9 cellular contexts compared by ENCODE assay signal in genomic region chr16:1772362-1772907, GRCh38. TPM values are rescaled to one million over a fixed set of nuclear protein-coding genes. Genes with fewer than 3 reads are reported as not detected.
DNase-seq lines count a peak whose midpoint lies in the region; ATAC-seq, FAIRE-seq and TF ChIP-seq lines count a peak whose summit lies in the region.
"Had no signal": no experiment of that assay in that cellular context is flagged by ENCODE, and none has a peak within 500 bp of the region (broad histone marks: within the 10 kb centered on the region; RNA-seq: fewer than 3 reads in every experiment).

Gene EME2 (plus strand): TSS chr16:1772810. CDS start chr16:1773228, 418 bp downstream.

- H3K4me3 ChIP-seq in bronchial epithelial cell (ENCODE audit: low read depth, low read length) (peak within 1 kb of the TSS; percentile 97), liver (ENCODE audit: low read depth in 1 of 3, low read length in 3 of 3) (peak within 1 kb of the TSS; percentile 73 to 93 (median 78))

- peaks cover 18% of the 10 kb centered on the region for H3K36me3 Mint-ChIP-seq in T-helper 2 cell treated with Interferon-gamma antibody and Interleukin-4, amounts not matched to agents 5 μg/mL and 100 μg/mL, for 36 hours (ENCODE audit: low read depth)

- no peaks in the 10 kb centered on the region for H3K4me1 ChIP-seq in ES-I3 (ENCODE audit: insufficient read depth, low read length)
- peaks cover 10 to 50% (median 29%) of the 10 kb centered on the region in 4 donors for H3K4me1 ChIP-seq in liver (ENCODE audit: control insufficient read depth in 4 of 4, insufficient read depth in 4 of 4, low read length in 3 of 4)

- H3K27ac Mint-ChIP-seq in T-helper 2 cell treated with Interferon-gamma antibody and Interleukin-4, amounts not matched to agents 5 μg/mL and 100 μg/mL, for 36 hours, result peak within 1 kb of the TSS; percentile 97

- H3K9me3 Mint-ChIP-seq in T-helper 2 cell treated with Interferon-gamma antibody and Interleukin-4, amounts not matched to agents 5 μg/mL and 100 μg/mL, for 36 hours, result no peaks in the 10 kb centered on the region

- peak; percentile 5 for ATAC-seq in HG03064 (IDR thresholded peaks at IDR 0.05; ENCODE audit: low read depth, unreplicated experiment)
- ATAC-seq in HG03025 (IDR thresholded peaks at IDR 0.05; ENCODE audit: low FRiP score, unreplicated experiment), result no peak

- H3K36me3 ChIP-seq in ES-I3 (ENCODE audit: insufficient read depth, low read length), result no peaks in the 10 kb centered on the region; the same call in 1 of the 2 replicates
- peaks cover 28% of the 10 kb centered on the region for H3K36me3 ChIP-seq in bronchial epithelial cell (ENCODE audit: control insufficient read depth, insufficient read depth, low read length)
- peaks cover 0 to 20% (median 6%) of the 10 kb centered on the region in 4 donors for H3K36me3 ChIP-seq in liver (ENCODE audit: control insufficient read depth in 4 of 4, insufficient read depth in 3 of 4, low read depth in 1 of 4, low read length in 3 of 4)

- no peaks in the 10 kb centered on the region for H3K27me3 Mint-ChIP-seq in T-helper 2 cell treated with Interferon-gamma antibody and Interleukin-4, amounts not matched to agents 5 μg/mL and 100 μg/mL, for 36 hours (ENCODE audit: low read depth)

- peaks cover 2% of the 10 kb centered on the region for H3K4me1 Mint-ChIP-seq in T-helper 2 cell treated with Interferon-gamma antibody and Interleukin-4, amounts not matched to agents 5 μg/mL and 100 μg/mL, for 36 hours (ENCODE audit: low read depth)

- H3K27me3 ChIP-seq in bronchial epithelial cell (ENCODE audit: control insufficient read depth, insufficient read depth, low read length) (no peaks in the 10 kb centered on the region), liver (ENCODE audit: control insufficient read depth in 4 of 4, insufficient read depth in 4 of 4, low read length in 3 of 4) (no peaks in the 10 kb centered on the region)

- no peak for FAIRE-seq in bronchial epithelial cell (lab: Jason Lieb, UNC)
- FAIRE-seq: TTC549 had no signal

- TF ChIP-seq RAD21 in liver (IDR thresholded peaks at IDR 0.05), result no peak

- peak within 1 kb of the TSS; percentile 98 for H3K4me3 Mint-ChIP-seq in T-helper 2 cell treated with Interferon-gamma antibody and Interleukin-4, amounts not matched to agents 5 μg/mL and 100 μg/mL, for 36 hours

- H3K27ac ChIP-seq in liver (ENCODE audit: low read depth in 1 of 2, low read length in 2 of 2), result peak within 1 kb of the TSS; percentile 83 to 94

- DNase-seq in T-helper 2 cell treated with Interferon-gamma antibody and Interleukin-4, amounts not matched to agents 5 μg/mL and 100 μg/mL, for 36 hours (ENCODE audit: low spot score), result peak; percentile 45
- DNase-seq in bronchial epithelial cell (ENCODE audit: low read depth) (peak; percentile 24), NCI-H446 treated with DMSO at 0.1 percent for 48 hours (lab: John Stamatoyannopoulos, UW) (no peak)
- peak; percentile 34 for DNase-seq in stimulated activated CD8-positive, alpha-beta memory T cell treated with anti-CD3 and anti-CD28 coated beads, Interleukin-4, amount 100 ng/mL, for 24 hours (ENCODE audit: low read depth)

- TF ChIP-seq CTCF in bronchial epithelial cell (IDR thresholded peaks at IDR 0.05; ENCODE audit: insufficient read depth, low read length, severe bottlenecking), result no peak
- TF ChIP-seq CTCF in liver (IDR thresholded peaks at IDR 0.05; ENCODE audit: low read depth, low read length, missing input control), result no peak

- peak within 1 kb of the TSS; percentile 92 for H3K9ac ChIP-seq in ES-I3 (ENCODE audit: low read depth, low read length)
- H3K9ac ChIP-seq in liver (ENCODE audit: low read depth in 1 of 2, low read length in 2 of 2), result peak within 1 kb of the TSS; percentile 21 to 89

- WGBS in liver, result under 1% methylated on average over 53 of the region's 53 CpGs

- H3K9me3 ChIP-seq in ES-I3 (ENCODE audit: control insufficient read depth, insufficient read depth, low read length), result no peaks in the 10 kb centered on the region
- no peaks in the 10 kb centered on the region for H3K9me3 ChIP-seq in liver (ENCODE audit: control insufficient read depth in 4 of 4, low read length in 3 of 4)

TF ChIP-seq in liver, 16 proteins besides CTCF, POLR2A, EP300 and RAD21:
- TF ChIP-seq REST (IDR thresholded peaks at IDR 0.05) (no peak), FOXA1 (IDR thresholded peaks at IDR 0.05) (no peak), ATF3 (IDR thresholded peaks at IDR 0.05) (no peak), HNF4A (conservative IDR thresholded peaks at IDR 0.05) (no peak), EGR1 (IDR thresholded peaks at IDR 0.05; ENCODE audit: low read depth in 2 of 2) (no peak), SP1 (IDR thresholded peaks at IDR 0.05) (no peak), TAF1 (conservative IDR thresholded peaks at IDR 0.05) (no peak), HNF4G (IDR thresholded peaks at IDR 0.05) (no peak), FOXA2 (IDR thresholded peaks at IDR 0.05) (no peak), ZBTB33 (IDR thresholded peaks at IDR 0.05) (no peak), NR2F2 (IDR thresholded peaks at IDR 0.05) (no peak), GABPA (IDR thresholded peaks at IDR 0.05 in 1 of 2, conservative IDR thresholded peaks at IDR 0.05 in 1 of 2) (no peak), MAX (IDR thresholded peaks at IDR 0.05) (no peak), RXRA (IDR thresholded peaks at IDR 0.05) (no peak), YY1 (IDR thresholded peaks at IDR 0.05) (no peak), JUND (IDR thresholded peaks at IDR 0.05) (no peak)

RNA-seq across cellular contexts. Expression of gene EME2, which starts in this region (rescaled TPM):
- 5.8 and 6.1 TPM in 2 replicates for total RNA-seq in bronchial epithelial cell
- 1 to 10 TPM; 4.2 to 9.0 TPM for total RNA-seq in liver
- polyA plus RNA-seq in liver, result 1 to 10 TPM; 1.4 to 1.8 TPM
